17 cellular contexts compared by ENCODE assay signal in genomic region chr16:50932348-50932916, GRCh38.
"Had no signal": no experiment of that assay in that cellular context is flagged by ENCODE, and none has a peak within 500 bp of the region (broad histone marks: within the 10 kb centered on the region; RNA-seq: fewer than 3 reads in every experiment).

No MANE protein-coding gene starts in this region.

- H3K9me3 ChIP-seq: adrenal gland, right atrium auricular region, tibial nerve, uterus had no signal

- DNase-seq: activated CD4-positive, CD25-positive, alpha-beta regulatory T cell treated with anti-CD3 and anti-CD28 coated beads, Interleukin-2, amount 50 U/mL, for 72 hours; activated CD8-positive, alpha-beta memory T cell treated with anti-CD3 and anti-CD28 coated beads for 24 hours; activated CD8-positive, alpha-beta memory T cell treated with anti-CD3 and anti-CD28 coated beads, Interleukin-2, amount 50 U/mL, for 48 hours; activated effector memory CD4-positive, alpha-beta T cell treated with anti-CD3 and anti-CD28 coated beads, Interleukin-2, amount 50 U/mL, for 16 hours; activated T-cell treated with anti-CD3 and anti-CD28 coated beads, Interleukin-2, amount 50 U/mL, for 72 hours; adrenal gland; effector CD8-positive, alpha-beta T cell; foreskin fibroblast; nucleus accumbens; stimulated activated naive CD8-positive, alpha-beta T cell treated with anti-CD3 and anti-CD28 coated beads, Interleukin-15, Interleukin-2, amounts not matched to agents 100 U/mL and 50 U/mL, for 24 hours; uterus had no signal

- H3K27ac ChIP-seq: adrenal gland, hepatocyte, right atrium auricular region, tibial nerve, uterus, VCaP had no signal

- H3K4me1 ChIP-seq: adrenal gland, right atrium auricular region, tibial nerve, uterus had no signal

- H3K27me3 ChIP-seq: adrenal gland, right atrium auricular region, tibial nerve, uterus had no signal

- ATAC-seq: activated T-cell treated with anti-CD3 and anti-CD28 coated beads, Interleukin-2, amount 50 U/mL, for 72 hours; natural killer cell treated with Interleukin-12 subunit alpha and Interleukin-12 subunit beta and Interleukin-15 and Interleukin-18, amount 100 ng/mL, for 72 hours; stimulated activated naive CD8-positive, alpha-beta T cell treated with anti-CD3 and anti-CD28 coated beads, Interleukin-15, Interleukin-2, amounts not matched to agents 100 U/mL and 50 U/mL, for 24 hours had no signal

- H3K36me3 ChIP-seq: adrenal gland, right atrium auricular region, tibial nerve, uterus had no signal

- H3K4me3 ChIP-seq: adrenal gland, hepatocyte, lung, right atrium auricular region, tibial nerve, uterus had no signal
